Comparison of ENCODE assay signal across 1 cellular context in genomic region chr10:11898372-11899066, GRCh38.
TF ChIP-seq lines count a peak whose summit lies in the region.

No MANE protein-coding gene starts in this region.

TF ChIP-seq in HEK293, 187 proteins besides CTCF, POLR2A, EP300 and RAD21 (continued from another document):
- peak; percentile 45; the same call in 1 of the 2 replicates for TF ChIP-seq HIC1 (tag by site-specific recombination; IDR thresholded peaks at IDR 0.05)
- TF ChIP-seq GLIS2 (tag by site-specific recombination; IDR thresholded peaks at IDR 0.05): peak; percentile 36; the same call in 1 of the 2 replicates
- TF ChIP-seq SP7 (tag by site-specific recombination; IDR thresholded peaks at IDR 0.05): peak; percentile 39; the same call in 1 of the 2 replicates
- 0 out of 2 replicates have a peak, but pooled peaks have one; percentile 16 for TF ChIP-seq ATF2 (tag by site-specific recombination; IDR thresholded peaks at IDR 0.05; ENCODE audit: low read depth)
TF ChIP-seq in HEK293: peak in this region for 11.
